8 cellular contexts compared by ENCODE assay signal in genomic region chr17:29565643-29566472, GRCh38. TPM values are rescaled to one million over a fixed set of nuclear protein-coding genes. Genes with fewer than 3 reads are reported as not detected.
A peak's percentile ranks its signal among the peaks of the same experiment; 100 is the strongest.
DNase-seq lines count a peak whose midpoint lies in the region; ATAC-seq, FAIRE-seq and TF ChIP-seq lines count a peak whose summit lies in the region.

No MANE protein-coding gene starts in this region.

- DNase-seq in SW480 (ENCODE audit: low spot score), result peak; percentile 59
- DNase-seq in mammary epithelial cell, result no peak
- DNase-seq in HepG2 (ENCODE audit: low spot score), result peak; percentile 25
- DNase-seq in stimulated activated effector memory CD8-positive, alpha-beta T cell treated with anti-CD3 and anti-CD28 coated beads, Interleukin-12 subunit alpha, Interleukin-12 subunit beta, amount 100 ng/mL, for 72 hours (ENCODE audit: low spot score in 2 of 2), result peak; percentile 48 to 84

- H3K9me3 Mint-ChIP-seq in stimulated activated effector memory CD8-positive, alpha-beta T cell treated with anti-CD3 and anti-CD28 coated beads, Interleukin-12 subunit alpha, Interleukin-12 subunit beta, amount 100 ng/mL, for 72 hours, result no peaks in the 10 kb centered on the region

- H3K27ac Mint-ChIP-seq in stimulated activated effector memory CD8-positive, alpha-beta T cell treated with anti-CD3 and anti-CD28 coated beads, Interleukin-12 subunit alpha, Interleukin-12 subunit beta, amount 100 ng/mL, for 72 hours, result peak overlapping the region; percentile 89

- POLR2A ChIA-PET in HepG2 (lab: Yijun Ruan, JAX), result interaction anchor here (0.7 to 3.1 kb wide), 7 partner anchors 9 to 271 kb away, joined by 3 to 24 read pairs (median 6); partner anchors contain the start of gene TAOK1

- intact Hi-C loops in mammary epithelial cell (cut with micrococcal nuclease) (loop anchor here (2.0 kb wide), 1 partner anchor 275 kb away; no protein-coding TSS in a partner anchor), HepG2 (cut with micrococcal nuclease; ENCODE audit: unreplicated experiment) (loop anchor here (10.0 kb wide), 1 partner anchor 271 kb away; the partner anchor contains the start of gene NUFIP2)

- peak; percentile 32 for ATAC-seq in HepG2
- peak; percentile 29 for ATAC-seq in stimulated activated effector memory CD8-positive, alpha-beta T cell treated with anti-CD3 and anti-CD28 coated beads, Interleukin-12 subunit alpha, Interleukin-12 subunit beta, amount 100 ng/mL, for 72 hours
- no peak for ATAC-seq in HG03045 (IDR thresholded peaks at IDR 0.05; ENCODE audit: unreplicated experiment)
- no peak for ATAC-seq in GM19351 (IDR thresholded peaks at IDR 0.05; ENCODE audit: unreplicated experiment)

- H3K9me3 ChIP-seq in Loucy (ENCODE audit: insufficient read depth, low read depth, low read length) (no peaks in the 10 kb centered on the region), mammary epithelial cell (replicated peaks; ENCODE audit: insufficient read depth, low read length) (no peaks in the 10 kb centered on the region), HepG2 (ENCODE audit: low read length) (no peaks in the 10 kb centered on the region)

- H3K36me3 Mint-ChIP-seq in stimulated activated effector memory CD8-positive, alpha-beta T cell treated with anti-CD3 and anti-CD28 coated beads, Interleukin-12 subunit alpha, Interleukin-12 subunit beta, amount 100 ng/mL, for 72 hours, result peaks cover 39% of the 10 kb centered on the region

- H3K79me2 ChIP-seq in Loucy (ENCODE audit: insufficient read depth, low read length) (peaks cover 25% of the 10 kb centered on the region; the same call in 1 of the 2 replicates), mammary epithelial cell (ENCODE audit: insufficient read depth, low read length) (no peaks in the 10 kb centered on the region), HepG2 (ENCODE audit: insufficient read depth, low read length) (no peaks in the 10 kb centered on the region)

- BruUV-seq in mammary epithelial cell (replicated peaks; lab: Mats Ljungman, UMichigan) (no TSS peak), HepG2 (replicated peaks; lab: Mats Ljungman, UMichigan) (TSS peak; percentile 31)

- CTCF ChIA-PET in mammary epithelial cell (lab: Charles Lee; ENCODE audit: low non-redundant PET), result no interaction called here
- CTCF ChIA-PET in HepG2 (lab: Yijun Ruan, JAX; ENCODE audit: low intra/inter-chr PET ratio, low total read pairs), result interaction anchor here (0.8 kb wide), 1 partner anchor 14 kb away, joined by 3 read pairs; no protein-coding TSS in a partner anchor

- peak overlapping the region; percentile 67 for H3K4me2 ChIP-seq in Loucy (ENCODE audit: low read depth, low read length, poor library complexity, severe bottlenecking)
- H3K4me2 ChIP-seq in mammary epithelial cell (ENCODE audit: insufficient read depth, low read depth, low read length), result peak overlapping the region; percentile 85
- H3K4me2 ChIP-seq in HepG2 (ENCODE audit: low read depth, low read length), result peak overlapping the region; percentile 84

- peaks cover 54% of the 10 kb centered on the region for H3K4me1 Mint-ChIP-seq in stimulated activated effector memory CD8-positive, alpha-beta T cell treated with anti-CD3 and anti-CD28 coated beads, Interleukin-12 subunit alpha, Interleukin-12 subunit beta, amount 100 ng/mL, for 72 hours

- TF ChIP-seq POLR2A in HepG2 (IDR thresholded peaks at IDR 0.05; ENCODE audit: insufficient read depth in 1 of 2, low read depth in 2 of 2, low read length in 2 of 2), result no peak

- 82% methylated on average over 13 of the region's 55 CpGs for whole genome bisulfite sequencing in mammary epithelial cell (ENCODE audit: low coverage, missing lambda C conversion rate)
- WGBS in HepG2 (ENCODE audit: low lambda C conversion rate), result 2% methylated on average over 11 of the region's 55 CpGs

- peak; percentile 56 for FAIRE-seq in HepG2 (lab: Jason Lieb, UNC)

- no peaks in the 10 kb centered on the region for H3K9me2 ChIP-seq in Loucy (replicated peaks; ENCODE audit: low read depth, low read length)

- 0 out of 2 replicates have a peak, but pooled peaks cover 3% of the 10 kb centered on the region for H3F3A ChIP-seq in Loucy (ENCODE audit: low read depth)

- in situ Hi-C loops in mammary epithelial cell (cut with MboI; ENCODE audit: low sequenced_read_pairs in 2 of 2), result loop anchor here in 1 of 2 donors (25.0 kb wide), 2 partner anchors 179 to 429 kb away; partner anchors contain the start of gene TAOK1
- in situ Hi-C loops in HepG2 (cut with HindIII; ENCODE audit: extremely low pct_ligation_motif_present, low pct_unique_long_range_greater_than_20kb), result no loop called here

- dilution Hi-C loops in mammary epithelial cell (cut with HindIII; ENCODE audit: low sequenced_read_pairs), result loop anchor here (10.0 kb wide), 1 partner anchor 181 kb away; no protein-coding TSS in a partner anchor

- H2AFZ ChIP-seq in Loucy (ENCODE audit: low read length) (peak overlapping the region; percentile 47), mammary epithelial cell (ENCODE audit: low read depth, low read length) (no peak overlapping the region), HepG2 (ENCODE audit: low read length) (no peak overlapping the region)

- H3K27me3 ChIP-seq in Loucy (ENCODE audit: insufficient read depth, low read length, poor library complexity, severe bottlenecking), result no peaks in the 10 kb centered on the region
- no peaks in the 10 kb centered on the region for H3K27me3 ChIP-seq in mammary epithelial cell (ENCODE audit: insufficient read depth, low read length)
- no peaks in the 10 kb centered on the region for H3K27me3 ChIP-seq in HepG2 (ENCODE audit: control insufficient read depth in 1 of 2, insufficient read depth in 2 of 2, low read length in 2 of 2)

- H3K4me3 ChIP-seq in Loucy (ENCODE audit: low read length, poor library complexity, severe bottlenecking) (peak overlapping the region; percentile 85), mammary epithelial cell (replicated peaks in 1 of 3; ENCODE audit: insufficient read depth in 1 of 3, low read depth in 2 of 3, low read length in 3 of 3) (peak overlapping the region in 2 of 3 experiments; percentile 42 to 71), HepG2 (replicated peaks in 1 of 3; ENCODE audit: insufficient read depth in 1 of 3, low read depth in 2 of 3, low read length in 3 of 3) (peak overlapping the region; percentile 68 to 94 (median 84))

- H3K4me3 Mint-ChIP-seq in stimulated activated effector memory CD8-positive, alpha-beta T cell treated with anti-CD3 and anti-CD28 coated beads, Interleukin-12 subunit alpha, Interleukin-12 subunit beta, amount 100 ng/mL, for 72 hours, result peak overlapping the region; percentile 97

- H3K27ac ChIP-seq in mammary epithelial cell (ENCODE audit: insufficient read depth, low read depth, low read length) (no peak overlapping the region), HepG2 (ENCODE audit: extremely low read length, insufficient read depth, low read length) (no peak overlapping the region)

- TF ChIP-seq CTCF in GM12872 (IDR thresholded peaks at IDR 0.05; ENCODE audit: insufficient read depth, low read depth, low read length), result peak; percentile 27
- TF ChIP-seq CTCF in Loucy (conservative IDR thresholded peaks at IDR 0.05; ENCODE audit: low read length), result peak; percentile 51
- no peak for TF ChIP-seq CTCF in mammary epithelial cell (conservative IDR thresholded peaks at IDR 0.05 in 1 of 2, IDR thresholded peaks at IDR 0.05 in 1 of 2; ENCODE audit: extremely low read depth in 1 of 2, insufficient read depth in 1 of 2, low read depth in 1 of 2, low read length in 2 of 2)
- peak; percentile 58 for TF ChIP-seq CTCF in HepG2 (CRISPR knock-in tag; IDR thresholded peaks at IDR 0.05)

- H3K9ac ChIP-seq in Loucy (ENCODE audit: low read depth, low read length, poor library complexity, severe bottlenecking), result peak overlapping the region; percentile 74
- no peak overlapping the region for H3K9ac ChIP-seq in mammary epithelial cell (ENCODE audit: insufficient read depth, low read length)
- H3K9ac ChIP-seq in HepG2 (ENCODE audit: insufficient read depth, low read depth, low read length), result peak overlapping the region; percentile 28; the same call in 1 of the 2 replicates

- TF ChIP-seq RAD21 in HepG2 (CRISPR knock-in tag; IDR thresholded peaks at IDR 0.05), result no peak

- H4K20me1 ChIP-seq in Loucy (ENCODE audit: insufficient read depth, low read length, poor library complexity, severe bottlenecking), result peaks cover 16% of the 10 kb centered on the region
- no peaks in the 10 kb centered on the region for H4K20me1 ChIP-seq in mammary epithelial cell (ENCODE audit: insufficient read depth, low read length)
- H4K20me1 ChIP-seq in HepG2 (ENCODE audit: insufficient read depth, low read length), result 0 out of 2 replicates have a peak, but pooled peaks cover 5% of the 10 kb centered on the region

- no peaks in the 10 kb centered on the region for H3K36me3 ChIP-seq in Loucy (ENCODE audit: insufficient read depth, low read length)
- no peaks in the 10 kb centered on the region for H3K36me3 ChIP-seq in mammary epithelial cell (ENCODE audit: insufficient read depth, low read length)
- no peaks in the 10 kb centered on the region for H3K36me3 ChIP-seq in HepG2 (replicated peaks in 1 of 2; ENCODE audit: control insufficient read depth in 1 of 2, insufficient read depth in 2 of 2, low read length in 2 of 2)

- TF ChIP-seq EP300 in HepG2 (IDR thresholded peaks at IDR 0.05; ENCODE audit: low read depth in 2 of 2, low read length in 2 of 2) (no peak), HepG2 (CRISPR knock-in tag; IDR thresholded peaks at IDR 0.05; ENCODE audit: borderline replicate concordance) (no peak)

- H3K4me1 ChIP-seq in Loucy (ENCODE audit: insufficient read depth, low read length, poor library complexity, severe bottlenecking), result peaks cover 17% of the 10 kb centered on the region
- H3K4me1 ChIP-seq in mammary epithelial cell (ENCODE audit: insufficient read depth, low read length), result peaks cover 27% of the 10 kb centered on the region
- H3K4me1 ChIP-seq in HepG2 (ENCODE audit: insufficient read depth, low read length), result peaks cover 29% of the 10 kb centered on the region

RNA-seq across cellular contexts. Expression of gene ABHD15, which starts 1.0 kb away (rescaled TPM):
- total RNA-seq in mammary epithelial cell, result 1 to 10 TPM; 4.5 to 7.7 TPM
- polyA plus RNA-seq in mammary epithelial cell, result 5.8 TPM
- polyA minus RNA-seq in mammary epithelial cell, result 11.5 TPM
- 4.8 and 7.7 TPM in 2 replicates for total RNA-seq in HepG2 (2016; rRNA removed; fragmentation: Illumina TruSeq; extraction: Trizol)
- total RNA-seq in HepG2 (2016; cell fraction: cytosol; rRNA removed; fragmentation: Illumina TruSeq; extraction: Trizol; ENCODE audit: low read depth), result 0.44 and 0.91 TPM in 2 replicates
- 5.0 and 7.3 TPM in 2 replicates for total RNA-seq in HepG2 (2016; cell fraction: insoluble cytoplasmic fraction; rRNA removed; fragmentation: Illumina TruSeq; extraction: Trizol)
- total RNA-seq in HepG2 (2016; cell fraction: membrane; rRNA removed; fragmentation: Illumina TruSeq; extraction: Trizol), result 3.2 and 3.6 TPM in 2 replicates
- 6.6 and 6.7 TPM in 2 replicates for total RNA-seq in HepG2 (2016; cell fraction: nucleus; rRNA removed; fragmentation: Illumina TruSeq; extraction: Trizol)
- 2.4 and 2.9 TPM in 2 replicates for polyA plus RNA-seq in HepG2 (2011; rRNA removed)
- 2.6 and 2.7 TPM in 2 replicates for polyA plus RNA-seq in HepG2 (2011; cell fraction: cytosol; rRNA removed)
- 2.3 and 2.7 TPM in 2 replicates for polyA plus RNA-seq in HepG2 (2011; cell fraction: nucleus; rRNA removed)
- polyA plus RNA-seq in HepG2 (2012), result 2.3 and 2.8 TPM in 2 replicates
- polyA plus RNA-seq in HepG2 (2016; cell fraction: cytosol; fragmentation: Illumina TruSeq; extraction: Trizol; ENCODE audit: low read depth), result 0.60 and 0.61 TPM in 2 replicates
- 4.7 and 5.2 TPM in 2 replicates for polyA plus RNA-seq in HepG2 (2016; cell fraction: insoluble cytoplasmic fraction; fragmentation: Illumina TruSeq; extraction: Trizol; ENCODE audit: low read depth)
- 1.9 and 2.1 TPM in 2 replicates for polyA plus RNA-seq in HepG2 (2016; cell fraction: membrane; fragmentation: Illumina TruSeq; extraction: Trizol; ENCODE audit: low read depth)
- polyA plus RNA-seq in HepG2 (2016; cell fraction: nucleus; fragmentation: Illumina TruSeq; extraction: Trizol; ENCODE audit: insufficient read depth, low read depth), result 8.6 and 9.0 TPM in 2 replicates
- 9.2 and 15.6 TPM in 2 replicates for polyA minus RNA-seq in HepG2 (2011; rRNA and poly(A)+ RNA removed; ENCODE audit: low replicate concordance)
- 2.6 and 3.4 TPM in 2 replicates for polyA minus RNA-seq in HepG2 (2011; cell fraction: cytosol; rRNA and poly(A)+ RNA removed)
- 3.6 and 5.5 TPM in 2 replicates for polyA minus RNA-seq in HepG2 (2011; cell fraction: nucleus; rRNA and poly(A)+ RNA removed)

RNA-seq across cellular contexts. Expression of gene TP53I13, which starts 2.6 kb away (rescaled TPM):
- total RNA-seq in mammary epithelial cell (10 to 100 TPM; 26.5 to 31.8 TPM), HepG2 (2016; rRNA removed; fragmentation: Illumina TruSeq; extraction: Trizol) (9.9 and 25.7 TPM in 2 replicates)
- polyA plus RNA-seq in mammary epithelial cell (19.5 TPM), HepG2 (2011; rRNA removed) (16.9 and 29.2 TPM in 2 replicates)
- 2.7 TPM for polyA minus RNA-seq in mammary epithelial cell
- total RNA-seq in HepG2 (2016; cell fraction: cytosol; rRNA removed; fragmentation: Illumina TruSeq; extraction: Trizol; ENCODE audit: low read depth), result 17.6 and 23.7 TPM in 2 replicates
- 9.5 and 27.0 TPM in 2 replicates for total RNA-seq in HepG2 (2016; cell fraction: insoluble cytoplasmic fraction; rRNA removed; fragmentation: Illumina TruSeq; extraction: Trizol)
- total RNA-seq in HepG2 (2016; cell fraction: membrane; rRNA removed; fragmentation: Illumina TruSeq; extraction: Trizol), result 15.6 and 16.0 TPM in 2 replicates
- total RNA-seq in HepG2 (2016; cell fraction: nucleus; rRNA removed; fragmentation: Illumina TruSeq; extraction: Trizol), result 23.1 and 26.1 TPM in 2 replicates
- 15.5 and 31.8 TPM in 2 replicates for polyA plus RNA-seq in HepG2 (2011; cell fraction: cytosol; rRNA removed)
- 136 and 174 TPM in 2 replicates for polyA plus RNA-seq in HepG2 (2011; cell fraction: nucleus; rRNA removed)
- polyA plus RNA-seq in HepG2 (2012), result 12.7 and 18.1 TPM in 2 replicates
- 9.2 and 10.2 TPM in 2 replicates for polyA plus RNA-seq in HepG2 (2016; cell fraction: cytosol; fragmentation: Illumina TruSeq; extraction: Trizol; ENCODE audit: low read depth)
- polyA plus RNA-seq in HepG2 (2016; cell fraction: insoluble cytoplasmic fraction; fragmentation: Illumina TruSeq; extraction: Trizol; ENCODE audit: low read depth), result 8.5 and 9.5 TPM in 2 replicates
- polyA plus RNA-seq in HepG2 (2016; cell fraction: membrane; fragmentation: Illumina TruSeq; extraction: Trizol; ENCODE audit: low read depth), result 10.4 and 10.9 TPM in 2 replicates
- polyA plus RNA-seq in HepG2 (2016; cell fraction: nucleus; fragmentation: Illumina TruSeq; extraction: Trizol; ENCODE audit: insufficient read depth, low read depth), result 51.8 and 59.8 TPM in 2 replicates
- 25.1 and 43.5 TPM in 2 replicates for polyA minus RNA-seq in HepG2 (2011; rRNA and poly(A)+ RNA removed; ENCODE audit: low replicate concordance)
- polyA minus RNA-seq in HepG2 (2011; cell fraction: cytosol; rRNA and poly(A)+ RNA removed), result 18.8 and 20.0 TPM in 2 replicates
- polyA minus RNA-seq in HepG2 (2011; cell fraction: nucleus; rRNA and poly(A)+ RNA removed), result 16.1 and 22.5 TPM in 2 replicates

RNA-seq across cellular contexts. Expression of gene GIT1, which starts 23.6 kb away (rescaled TPM):
- total RNA-seq in mammary epithelial cell (10 to 100 TPM; 41.8 to 83.4 TPM), HepG2 (2016; rRNA removed; fragmentation: Illumina TruSeq; extraction: Trizol) (12.9 and 14.2 TPM in 2 replicates)
- polyA plus RNA-seq in mammary epithelial cell (52.2 TPM), HepG2 (2011; rRNA removed) (30.8 and 31.5 TPM in 2 replicates)
- polyA minus RNA-seq in mammary epithelial cell, result 112 TPM
- total RNA-seq in HepG2 (2016; cell fraction: cytosol; rRNA removed; fragmentation: Illumina TruSeq; extraction: Trizol; ENCODE audit: low read depth), result 6.7 and 9.1 TPM in 2 replicates
- total RNA-seq in HepG2 (2016; cell fraction: insoluble cytoplasmic fraction; rRNA removed; fragmentation: Illumina TruSeq; extraction: Trizol), result 11.3 and 13.5 TPM in 2 replicates
- 23.5 and 27.1 TPM in 2 replicates for total RNA-seq in HepG2 (2016; cell fraction: membrane; rRNA removed; fragmentation: Illumina TruSeq; extraction: Trizol)
- 11.7 and 17.3 TPM in 2 replicates for total RNA-seq in HepG2 (2016; cell fraction: nucleus; rRNA removed; fragmentation: Illumina TruSeq; extraction: Trizol)
- 17.1 and 24.2 TPM in 2 replicates for polyA plus RNA-seq in HepG2 (2011; cell fraction: cytosol; rRNA removed)
- polyA plus RNA-seq in HepG2 (2011; cell fraction: nucleus; rRNA removed), result 56.8 and 69.2 TPM in 2 replicates
- 15.9 and 22.4 TPM in 2 replicates for polyA plus RNA-seq in HepG2 (2012)
- 12.0 and 13.0 TPM in 2 replicates for polyA plus RNA-seq in HepG2 (2016; cell fraction: cytosol; fragmentation: Illumina TruSeq; extraction: Trizol; ENCODE audit: low read depth)
- polyA plus RNA-seq in HepG2 (2016; cell fraction: insoluble cytoplasmic fraction; fragmentation: Illumina TruSeq; extraction: Trizol; ENCODE audit: low read depth), result 17.0 and 22.9 TPM in 2 replicates
- polyA plus RNA-seq in HepG2 (2016; cell fraction: membrane; fragmentation: Illumina TruSeq; extraction: Trizol; ENCODE audit: low read depth), result 26.3 and 34.9 TPM in 2 replicates
- polyA plus RNA-seq in HepG2 (2016; cell fraction: nucleus; fragmentation: Illumina TruSeq; extraction: Trizol; ENCODE audit: insufficient read depth, low read depth), result 31.9 and 33.9 TPM in 2 replicates
- polyA minus RNA-seq in HepG2 (2011; rRNA and poly(A)+ RNA removed; ENCODE audit: low replicate concordance), result 51.4 and 110 TPM in 2 replicates
- polyA minus RNA-seq in HepG2 (2011; cell fraction: cytosol; rRNA and poly(A)+ RNA removed), result 17.5 and 20.2 TPM in 2 replicates
- polyA minus RNA-seq in HepG2 (2011; cell fraction: nucleus; rRNA and poly(A)+ RNA removed), result 22.8 and 25.5 TPM in 2 replicates

RNA-seq across cellular contexts. Expression of gene ANKRD13B, which starts 27.1 kb away (rescaled TPM):
- total RNA-seq in mammary epithelial cell (10 to 100 TPM; 10.0 to 18.6 TPM), HepG2 (2016; rRNA removed; fragmentation: Illumina TruSeq; extraction: Trizol) (1.6 and 1.7 TPM in 2 replicates)
- polyA plus RNA-seq in mammary epithelial cell (8.5 TPM), HepG2 (2011; rRNA removed) (1.8 and 2.2 TPM in 2 replicates)
- polyA minus RNA-seq in mammary epithelial cell, result 11.4 TPM
- total RNA-seq in HepG2 (2016; cell fraction: cytosol; rRNA removed; fragmentation: Illumina TruSeq; extraction: Trizol; ENCODE audit: low read depth), result 0.71 and 0.79 TPM in 2 replicates
- total RNA-seq in HepG2 (2016; cell fraction: insoluble cytoplasmic fraction; rRNA removed; fragmentation: Illumina TruSeq; extraction: Trizol), result 0.76 and 1.6 TPM in 2 replicates
- total RNA-seq in HepG2 (2016; cell fraction: membrane; rRNA removed; fragmentation: Illumina TruSeq; extraction: Trizol), result 1.5 and 1.9 TPM in 2 replicates
- 2.0 and 2.4 TPM in 2 replicates for total RNA-seq in HepG2 (2016; cell fraction: nucleus; rRNA removed; fragmentation: Illumina TruSeq; extraction: Trizol)
- polyA plus RNA-seq in HepG2 (2011; cell fraction: cytosol; rRNA removed), result 0.83 and 1.4 TPM in 2 replicates
- polyA plus RNA-seq in HepG2 (2011; cell fraction: nucleus; rRNA removed), result 9.9 and 14.7 TPM in 2 replicates
- 1.2 and 2.1 TPM in 2 replicates for polyA plus RNA-seq in HepG2 (2012)
- polyA plus RNA-seq in HepG2 (2016; cell fraction: cytosol; fragmentation: Illumina TruSeq; extraction: Trizol; ENCODE audit: low read depth), result 0.67 and 0.84 TPM in 2 replicates
- polyA plus RNA-seq in HepG2 (2016; cell fraction: insoluble cytoplasmic fraction; fragmentation: Illumina TruSeq; extraction: Trizol; ENCODE audit: low read depth), result 1.7 and 2.2 TPM in 2 replicates
- 1.7 and 1.9 TPM in 2 replicates for polyA plus RNA-seq in HepG2 (2016; cell fraction: membrane; fragmentation: Illumina TruSeq; extraction: Trizol; ENCODE audit: low read depth)
- polyA plus RNA-seq in HepG2 (2016; cell fraction: nucleus; fragmentation: Illumina TruSeq; extraction: Trizol; ENCODE audit: insufficient read depth, low read depth), result 6.1 and 8.4 TPM in 2 replicates
- 3.0 and 21.2 TPM in 2 replicates for polyA minus RNA-seq in HepG2 (2011; rRNA and poly(A)+ RNA removed; ENCODE audit: low replicate concordance)
- 1.5 and 1.8 TPM in 2 replicates for polyA minus RNA-seq in HepG2 (2011; cell fraction: cytosol; rRNA and poly(A)+ RNA removed)
- polyA minus RNA-seq in HepG2 (2011; cell fraction: nucleus; rRNA and poly(A)+ RNA removed), result 0.75 and 1.8 TPM in 2 replicates

RNA-seq across cellular contexts. Expression of gene CORO6, which starts 56.9 kb away (rescaled TPM):
- 1 to 10 TPM; 6.3 to 9.8 TPM for total RNA-seq in mammary epithelial cell
- 4.0 TPM for polyA plus RNA-seq in mammary epithelial cell
- 8.9 TPM for polyA minus RNA-seq in mammary epithelial cell
- total RNA-seq in HepG2 (2016; rRNA removed; fragmentation: Illumina TruSeq; extraction: Trizol), result 0.42 TPM in 1 of 2 replicates, not detected in the other
- 0.10 TPM in 1 of 2 replicates, not detected in the other for total RNA-seq in HepG2 (2016; cell fraction: cytosol; rRNA removed; fragmentation: Illumina TruSeq; extraction: Trizol; ENCODE audit: low read depth)
- 0.15 and 0.39 TPM in 2 replicates for total RNA-seq in HepG2 (2016; cell fraction: insoluble cytoplasmic fraction; rRNA removed; fragmentation: Illumina TruSeq; extraction: Trizol)
- 0.14 TPM in 1 of 2 replicates, not detected in the other for total RNA-seq in HepG2 (2016; cell fraction: membrane; rRNA removed; fragmentation: Illumina TruSeq; extraction: Trizol)
- 0.38 and 0.71 TPM in 2 replicates for total RNA-seq in HepG2 (2016; cell fraction: nucleus; rRNA removed; fragmentation: Illumina TruSeq; extraction: Trizol)
- 0.82 and 1.2 TPM in 2 replicates for polyA plus RNA-seq in HepG2 (2011; rRNA removed)
- 0.20 and 0.22 TPM in 2 replicates for polyA plus RNA-seq in HepG2 (2011; cell fraction: cytosol; rRNA removed)
- polyA plus RNA-seq in HepG2 (2011; cell fraction: nucleus; rRNA removed), result 10.2 and 12.8 TPM in 2 replicates
- polyA plus RNA-seq in HepG2 (2012), result 0.16 and 0.25 TPM in 2 replicates
- polyA plus RNA-seq in HepG2 (2016; cell fraction: cytosol; fragmentation: Illumina TruSeq; extraction: Trizol; ENCODE audit: low read depth), result 0.12 TPM in 1 of 2 replicates, not detected in the other
- 0.20 TPM in 1 of 2 replicates, not detected in the other for polyA plus RNA-seq in HepG2 (2016; cell fraction: insoluble cytoplasmic fraction; fragmentation: Illumina TruSeq; extraction: Trizol; ENCODE audit: low read depth)
- polyA plus RNA-seq in HepG2 (2016; cell fraction: membrane; fragmentation: Illumina TruSeq; extraction: Trizol; ENCODE audit: low read depth), result not detected in 2 replicates
- 0.96 and 2.4 TPM in 2 replicates for polyA plus RNA-seq in HepG2 (2016; cell fraction: nucleus; fragmentation: Illumina TruSeq; extraction: Trizol; ENCODE audit: insufficient read depth, low read depth)
- polyA minus RNA-seq in HepG2 (2011; rRNA and poly(A)+ RNA removed; ENCODE audit: low replicate concordance), result 4.6 TPM in 1 of 2 replicates, not detected in the other
- polyA minus RNA-seq in HepG2 (2011; cell fraction: cytosol; rRNA and poly(A)+ RNA removed), result not detected in 2 replicates
- 0.50 and 0.52 TPM in 2 replicates for polyA minus RNA-seq in HepG2 (2011; cell fraction: nucleus; rRNA and poly(A)+ RNA removed)

Comparison
In these comparisons a context has a peak if more than half of its experiments do, and no peak if none do; other contexts are left out.
1. CTCF ChIP-seq: peak in GM12872 (single experiment), Loucy (single experiment) and HepG2 (single experiment); none in mammary epithelial cell (0 of 2).
2. ATAC-seq: peak in HepG2 (single experiment) and stimulated activated effector memory CD8-positive, alpha-beta T cell treated with anti-CD3 and anti-CD28 coated beads, Interleukin-12 subunit alpha, Interleukin-12 subunit beta, amount 100 ng/mL, for 72 hours (single experiment); none in HG03045 (single experiment) and GM19351 (single experiment).
3. Peak in every context shown above with its lines, with median percentiles within 50 percentile points of each other: H3K4me2 ChIP-seq and H3K4me3 ChIP-seq.